Comparison of ENCODE assay signal across 8 cellular contexts in the genomic region with DNA sequence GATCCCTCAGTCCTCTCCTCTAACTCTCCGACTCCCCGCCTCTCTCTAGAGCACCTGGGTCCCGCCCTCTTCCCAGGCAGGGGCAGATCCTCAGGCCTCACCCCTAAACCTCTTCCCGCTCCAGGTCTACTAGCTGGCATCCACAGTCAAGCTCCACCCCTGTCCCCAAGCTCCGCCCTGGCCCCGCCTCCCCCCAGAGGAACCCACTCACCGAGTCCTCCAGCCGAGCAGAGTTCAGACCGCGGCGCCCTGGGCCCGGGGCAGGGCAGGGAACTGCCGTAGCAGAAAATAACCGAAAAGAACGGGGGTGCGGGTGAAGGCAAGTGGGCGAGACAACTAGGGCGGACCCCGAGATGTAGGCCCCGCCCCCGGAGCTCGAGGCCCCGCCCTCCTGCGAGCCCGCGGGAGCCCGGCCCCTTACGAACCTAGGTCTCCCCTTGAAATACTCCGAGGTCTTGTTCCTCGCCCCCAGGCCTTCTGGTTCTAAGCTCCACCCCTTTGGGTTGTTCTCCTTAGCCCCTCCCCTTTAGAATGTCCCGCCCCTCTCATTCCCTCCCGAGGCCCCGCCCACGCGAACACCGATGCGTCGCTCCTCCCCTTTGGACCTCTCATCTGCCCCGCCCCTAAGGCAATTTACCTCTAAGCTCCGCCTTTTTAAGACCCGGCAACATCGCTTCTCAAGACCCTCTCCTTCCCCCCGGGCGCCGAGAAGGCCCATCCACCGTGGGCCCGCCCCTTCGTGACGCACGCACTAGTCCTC. TPM values are rescaled to one million over a fixed set of nuclear protein-coding genes. Genes with fewer than 3 reads are reported as not detected.
DNase-seq lines count a peak whose midpoint lies in the region; ATAC-seq, FAIRE-seq and TF ChIP-seq lines count a peak whose summit lies in the region.

A gene with protein sequence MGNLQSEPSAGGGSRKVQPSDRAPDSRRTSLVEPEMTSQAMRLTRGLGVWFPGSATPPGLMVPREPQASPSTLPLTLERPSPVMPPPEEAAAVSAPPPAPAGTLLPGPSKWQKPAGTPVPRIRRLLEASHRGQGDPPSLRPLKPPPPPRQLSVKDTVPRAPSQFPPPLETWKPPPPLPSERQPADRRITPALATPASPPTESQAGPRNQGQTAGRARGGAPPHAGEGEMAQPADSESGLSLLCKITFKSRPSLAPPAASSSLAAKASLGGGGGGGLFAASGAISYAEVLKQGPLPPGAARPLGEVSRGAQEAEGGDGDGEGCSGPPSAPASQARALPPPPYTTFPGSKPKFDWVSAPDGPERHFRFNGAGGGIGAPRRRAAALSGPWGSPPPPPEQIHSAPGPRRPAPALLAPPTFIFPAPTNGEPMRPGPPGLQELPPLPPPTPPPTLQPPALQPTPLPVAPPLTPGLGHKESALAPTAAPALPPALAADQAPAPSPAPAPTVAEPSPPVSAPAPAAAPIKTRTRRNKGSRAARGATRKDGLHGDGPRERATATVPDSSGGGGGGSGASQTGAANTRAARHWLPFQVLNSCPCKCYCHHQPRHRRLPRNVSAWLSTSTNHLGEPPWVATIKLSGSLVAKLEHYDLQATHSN (minus strand): TSS at position 485 of the 760 bp plus-strand sequence. CDS start 773 bp downstream, outside the sequence.

- peak; percentile 77 for FAIRE-seq in GM12891 (lab: Jason Lieb, UNC)

- no peak for TF ChIP-seq POLR2A in GM12891 (IDR thresholded peaks at IDR 0.05; ENCODE audit: low read depth, low read length)

- DNase-seq in GM12891 (ENCODE audit: insufficient read length, low spot score), result peak; percentile 81
- DNase-seq in Jurkat, Clone E6-1 (ENCODE audit: low read depth, low spot score), result peak; percentile 78
- DNase-seq in RKO (ENCODE audit: low spot score), result peak; percentile 90
- DNase-seq in activated T-helper 1 cell treated with anti-CD3 and anti-CD28 coated beads, Interleukin-2, amount 50 U/mL, for 16 hours (ENCODE audit: low read depth in 1 of 2, low spot score in 1 of 2), result peak; percentile 58 to 63
- peak; percentile 94 for DNase-seq in fibroblast of mammary gland (ENCODE audit: low read depth)
- peak; percentile 72 for DNase-seq in naive B cell
- DNase-seq in stimulated activated CD8-positive, alpha-beta memory T cell treated with anti-CD3 and anti-CD28 coated beads, Interleukin-7, amount 100 ng/mL, for 24 hours (ENCODE audit: low read depth), result peak; percentile 65

- no peak for TF ChIP-seq CTCF in fibroblast of mammary gland (conservative IDR thresholded peaks at IDR 0.05; ENCODE audit: control insufficient read depth, insufficient read depth, low read depth, low read length)

- H3K27me3 Mint-ChIP-seq in naive B cell, result peaks cover 26 to 48% (median 32%) of the 10 kb centered on the region in 3 donors

- H3K36me3 Mint-ChIP-seq in naive B cell, result peaks cover 4 to 24% of the 10 kb centered on the region in 2 donors

- peak within 1 kb of the TSS; percentile 69 to 94 (median 88) for H3K27ac Mint-ChIP-seq in naive B cell

- H3K9me3 Mint-ChIP-seq in naive B cell, result peaks cover 0 to 3% (median 0%) of the 10 kb centered on the region in 7 donors

- H3K4me3 Mint-ChIP-seq in naive B cell, result peak within 1 kb of the TSS; percentile 82 to 96 (median 92)

- peaks cover 13 to 25% (median 14%) of the 10 kb centered on the region in 3 donors for H3K4me1 Mint-ChIP-seq in naive B cell

- peak within 1 kb of the TSS; percentile 62 for H3K4me3 ChIP-seq in Jurkat, Clone E6-1 (ENCODE audit: low read length)
- H3K4me3 ChIP-seq in fibroblast of mammary gland (ENCODE audit: control insufficient read depth, low read depth, low read length), result peak within 1 kb of the TSS; percentile 85

- ATAC-seq in naive B cell (ENCODE audit: low read depth in 2 of 2) (peak; percentile 76 to 80), GM18858 (IDR thresholded peaks at IDR 0.05; ENCODE audit: unreplicated experiment) (no peak)

TF ChIP-seq in GM12891, 5 proteins besides CTCF, POLR2A, EP300 and RAD21:
- TF ChIP-seq POLR2AphosphoS5 (IDR thresholded peaks at IDR 0.05; ENCODE audit: low read depth, low read length) (no peak), SPI1 (IDR thresholded peaks at IDR 0.05; ENCODE audit: low read depth, low read length) (no peak), PAX5 (IDR thresholded peaks at IDR 0.05; ENCODE audit: insufficient read depth, low read length, severe bottlenecking) (no peak), TAF1 (IDR thresholded peaks at IDR 0.05; ENCODE audit: low read depth, low read length) (no peak), POU2F2 (IDR thresholded peaks at IDR 0.05; ENCODE audit: low read depth, low read length) (no peak)

RNA-seq across cellular contexts. Expression of the gene that starts here (rescaled TPM):
- not detected for polyA plus RNA-seq in GM12891 (2012; ENCODE audit: low read depth, missing spikeins)
- polyA plus RNA-seq in Jurkat, Clone E6-1 (2012; ENCODE audit: insufficient read depth, insufficient read length), result not detected
- not detected for polyA plus RNA-seq in naive B cell (ENCODE audit: low read depth in 6 of 6)

Comparison
In these comparisons a context has a peak if more than half of its experiments do, and no peak if none do; other contexts are left out.
1. Peak in DNase-seq and ATAC-seq in naive B cell; RNA of the gene not detected or under 1 TPM.